Comparison of ENCODE assay signal across 8 cellular contexts in genomic region chr11:75325713-75326438, GRCh38. TPM values are rescaled to one million over a fixed set of nuclear protein-coding genes. Genes with fewer than 3 reads are reported as not detected.
DNase-seq lines count a peak whose midpoint lies in the region; ATAC-seq and TF ChIP-seq lines count a peak whose summit lies in the region.

No MANE protein-coding gene starts in this region.

- intact Hi-C loops in A673 (cut with micrococcal nuclease; ENCODE audit: unreplicated experiment), result no loop called here

- H3K27me3 ChIP-seq in A673 (replicated peaks; ENCODE audit: insufficient read depth, low read depth, low read length, poor library complexity), result no peaks in the 10 kb centered on the region
- H3K27me3 ChIP-seq in MG63, result no peaks in the 10 kb centered on the region

- H3K9me3 ChIP-seq in A673 (ENCODE audit: low read depth, low read length, poor library complexity, severe bottlenecking), result no peaks in the 10 kb centered on the region
- no peaks in the 10 kb centered on the region for H3K9me3 ChIP-seq in MG63

- H3K4me1 ChIP-seq in A673 (ENCODE audit: insufficient read depth, low read length, poor library complexity, severe bottlenecking), result peaks cover 31% of the 10 kb centered on the region

- H3K36me3 ChIP-seq in A673 (ENCODE audit: insufficient read depth, low read length, poor library complexity, severe bottlenecking) (no peaks in the 10 kb centered on the region), MG63 (no peaks in the 10 kb centered on the region)

- peak overlapping the region; percentile 59 for H3K4me3 Mint-ChIP-seq in activated naive CD8-positive, alpha-beta T cell treated with anti-CD3 and anti-CD28 coated beads, Interleukin-2, amount 10 ng/mL, durations not matched to agents 7 days and 5 days

- BruUV-seq in A673 (replicated peaks; lab: Mats Ljungman, UMichigan), result no TSS peak

- H3K4me3 ChIP-seq in A673 (ENCODE audit: low read depth, low read length, poor library complexity, severe bottlenecking) (no peak overlapping the region), MG63 (no peak overlapping the region)

- no peak for TF ChIP-seq CTCF in A673 (conservative IDR thresholded peaks at IDR 0.05; ENCODE audit: low read depth, low read length)

- POLR2A ChIA-PET in A673 (lab: Charles Lee; ENCODE audit: low non-redundant PET), result no interaction called here
- POLR2A ChIA-PET in activated naive CD8-positive, alpha-beta T cell treated with anti-CD3 and anti-CD28 coated beads, Interleukin-2, amount 10 ng/mL, durations not matched to agents 7 days and 5 days (lab: Charles Lee), result interaction anchor here (0.7 to 1.1 kb wide), 3 partner anchors 11 to 32 kb away, joined by 3 to 4 read pairs (median 3); no protein-coding TSS in a partner anchor

- H3K27me3 Mint-ChIP-seq in activated naive CD8-positive, alpha-beta T cell treated with anti-CD3 and anti-CD28 coated beads, Interleukin-2, amount 10 ng/mL, durations not matched to agents 7 days and 5 days, result no peaks in the 10 kb centered on the region

- ATAC-seq in activated naive CD8-positive, alpha-beta T cell treated with anti-CD3 and anti-CD28 coated beads, Interleukin-2, amount 10 ng/mL, durations not matched to agents 7 days and 5 days (ENCODE audit: low read depth), result no peak
- no peak for ATAC-seq in HG03469 (IDR thresholded peaks at IDR 0.05; ENCODE audit: unreplicated experiment)

- H3K4me1 Mint-ChIP-seq in activated naive CD8-positive, alpha-beta T cell treated with anti-CD3 and anti-CD28 coated beads, Interleukin-2, amount 10 ng/mL, durations not matched to agents 7 days and 5 days, result peaks cover 58% of the 10 kb centered on the region

- peaks cover 6% of the 10 kb centered on the region for H3K36me3 Mint-ChIP-seq in activated naive CD8-positive, alpha-beta T cell treated with anti-CD3 and anti-CD28 coated beads, Interleukin-2, amount 10 ng/mL, durations not matched to agents 7 days and 5 days

- no peaks in the 10 kb centered on the region for H3K9me3 Mint-ChIP-seq in activated naive CD8-positive, alpha-beta T cell treated with anti-CD3 and anti-CD28 coated beads, Interleukin-2, amount 10 ng/mL, durations not matched to agents 7 days and 5 days

- DNase-seq in A673 (ENCODE audit: low spot score), result peak; percentile 88
- peak; percentile 97 for DNase-seq in MG63
- DNase-seq in activated naive CD8-positive, alpha-beta T cell treated with anti-CD3 and anti-CD28 coated beads, Interleukin-2, amount 10 ng/mL, durations not matched to agents 7 days and 5 days, result no peak
- DNase-seq in inferior parietal cortex (ENCODE audit: extremely low spot score), result peak; percentile 75
- peak; percentile 32 to 64 (median 52) for DNase-seq in stimulated activated CD4-positive, alpha-beta T cell treated with anti-CD3 and anti-CD28 coated beads, TNF-alpha, amount 100 ng/mL, for 48 hours (ENCODE audit: low read depth in 3 of 3)
- no peak for DNase-seq in DMS114 treated with DMSO at 0.1 percent for 48 hours (lab: John Stamatoyannopoulos, UW; ENCODE audit: unreplicated experiment)
- DNase-seq in NCI-H2107 treated with DMSO at 0.1 percent for 48 hours (lab: John Stamatoyannopoulos, UW; ENCODE audit: unreplicated experiment), result no peak

- peak overlapping the region; percentile 81 for H3K27ac Mint-ChIP-seq in activated naive CD8-positive, alpha-beta T cell treated with anti-CD3 and anti-CD28 coated beads, Interleukin-2, amount 10 ng/mL, durations not matched to agents 7 days and 5 days

- CTCF ChIA-PET in A673 (lab: Charles Lee), result no interaction called here

- H3K27ac ChIP-seq in A673 (ENCODE audit: low read depth, low read length, poor library complexity, severe bottlenecking), result peak overlapping the region; percentile 48

RNA-seq across cellular contexts. Expression of gene ARRB1, which starts 25.6 kb away (rescaled TPM):
- 37.8 and 62.0 TPM in 2 replicates for total RNA-seq in A673 (2021)
- total RNA-seq in MG63 (2014; rRNA removed; shearing (Covaris generic); ENCODE audit: low replicate concordance), result 8.0 and 17.2 TPM in 2 replicates
- 10 to 100 TPM; 61.8 to 64.8 TPM for total RNA-seq in activated naive CD8-positive, alpha-beta T cell treated with anti-CD3 and anti-CD28 coated beads, Interleukin-2, amount 10 ng/mL, durations not matched to agents 7 days and 5 days

Comparison
In these comparisons a context has a peak if more than half of its experiments do, and no peak if none do; other contexts are left out.
1. DNase-seq: peak in A673 (single experiment), MG63 (single experiment), inferior parietal cortex (single experiment) and stimulated activated CD4-positive, alpha-beta T cell treated with anti-CD3 and anti-CD28 coated beads, TNF-alpha, amount 100 ng/mL, for 48 hours (3 of 3); none in activated naive CD8-positive, alpha-beta T cell treated with anti-CD3 and anti-CD28 coated beads, Interleukin-2, amount 10 ng/mL, durations not matched to agents 7 days and 5 days (single experiment), DMS114 treated with DMSO at 0.1 percent for 48 hours (single experiment) and NCI-H2107 treated with DMSO at 0.1 percent for 48 hours (single experiment).